ENCODE assay signal across 2 cellular contexts in genomic region chr6:2194643-2195042, GRCh38.
A peak's percentile ranks its signal among the peaks of the same experiment; 100 is the strongest.
TF ChIP-seq lines count a peak whose summit lies in the region.

No MANE protein-coding gene starts in this region.

TF ChIP-seq in GM12891, 5 proteins besides CTCF, POLR2A, EP300 and RAD21:
- TF ChIP-seq PAX5 (IDR thresholded peaks at IDR 0.05; ENCODE audit: insufficient read depth, low read length, severe bottlenecking) (peak; percentile 12), POLR2AphosphoS5 (IDR thresholded peaks at IDR 0.05; ENCODE audit: low read depth, low read length) (no peak)
TF ChIP-seq in GM12891: peak in this region for 1.

TF ChIP-seq in GM12878, 131 proteins besides CTCF, POLR2A, EP300 and RAD21:
- TF ChIP-seq TCF3 (IDR thresholded peaks at IDR 0.05; ENCODE audit: borderline replicate concordance, insufficient read depth, low read depth, low read length) (no peak), MTA2 (IDR thresholded peaks at IDR 0.05; ENCODE audit: low read depth) (peak; percentile 71), ZBTB40 (IDR thresholded peaks at IDR 0.05; ENCODE audit: borderline replicate concordance) (peak; percentile 74), BCL11A (IDR thresholded peaks at IDR 0.05; ENCODE audit: low read depth, low read length) (peak; percentile 38; the same call in 1 of the 2 replicates), YBX1 (IDR thresholded peaks at IDR 0.05) (no peak), BHLHE40 (IDR thresholded peaks at IDR 0.05; ENCODE audit: borderline replicate concordance in 1 of 2, low read depth in 2 of 2, low read length in 1 of 2) (peak in 1 of 2 experiments; percentile 35; a peak in 2 of 4 replicates), USF2 (IDR thresholded peaks at IDR 0.05; ENCODE audit: borderline replicate concordance, low read depth, low read length) (no peak), IKZF2 (IDR thresholded peaks at IDR 0.05) (peak in 1 of 2 experiments; percentile 24; a peak in 1 of 4 replicates), SRF (IDR thresholded peaks at IDR 0.05; ENCODE audit: low read depth in 2 of 2, low read length in 2 of 2) (no peak), PAX5 (IDR thresholded peaks at IDR 0.05; ENCODE audit: borderline replicate concordance, low read depth, low read length) (peak; percentile 80), NFYA (IDR thresholded peaks at IDR 0.05; ENCODE audit: borderline replicate concordance, low read depth, low read length) (no peak), ZNF24 (IDR thresholded peaks at IDR 0.05) (no peak), ZNF217 (IDR thresholded peaks at IDR 0.05) (0 out of 2 replicates have a peak, but pooled peaks have one; percentile 20)
TF ChIP-seq in GM12878: peak in this region for 7.
